13 cellular contexts compared by ENCODE assay signal in the genomic region with DNA sequence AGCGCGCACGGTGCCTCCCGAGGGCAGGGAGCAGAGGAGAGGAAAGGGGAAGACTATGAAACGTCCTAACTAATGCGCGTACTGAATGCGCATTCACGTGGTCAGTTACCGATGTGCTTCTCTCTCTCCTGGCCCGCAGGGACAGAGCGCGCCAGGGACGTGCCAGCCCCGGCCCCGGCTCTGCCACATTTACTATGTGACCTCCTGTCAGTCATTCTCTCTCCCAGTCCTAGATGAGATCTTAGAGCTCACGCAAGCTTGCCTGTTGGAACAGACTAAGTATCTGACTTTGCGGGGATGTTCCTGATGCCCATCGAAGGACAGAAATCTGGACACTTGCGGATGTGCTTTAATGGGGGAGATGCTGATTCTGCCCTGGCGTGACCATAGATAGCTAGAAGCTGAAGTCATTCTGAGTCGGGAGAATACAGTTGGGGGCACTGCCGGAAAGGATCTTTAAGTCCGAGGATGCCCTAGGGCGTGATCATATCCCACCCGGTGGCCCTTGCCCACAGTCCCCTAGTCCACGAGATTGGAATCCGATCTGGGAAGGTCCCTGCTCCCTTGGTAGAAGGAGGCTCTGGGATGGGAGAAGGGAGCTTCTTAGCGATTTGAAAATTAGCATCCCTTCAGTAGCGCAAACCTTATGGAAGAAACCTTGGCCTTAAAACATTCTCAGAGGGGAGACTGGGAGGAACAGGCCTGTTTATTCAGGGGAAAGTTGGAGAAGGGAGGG. TPM values are rescaled to one million over a fixed set of nuclear protein-coding genes. Genes with fewer than 3 reads are reported as not detected.
DNase-seq lines count a peak whose midpoint lies in the region; FAIRE-seq and TF ChIP-seq lines count a peak whose summit lies in the region.
"Had no signal": no experiment of that assay in that cellular context is flagged by ENCODE, and none has a peak within 500 bp of the region (broad histone marks: within the 10 kb centered on the region; RNA-seq: fewer than 3 reads in every experiment).

No MANE protein-coding gene starts in this region.

- TF ChIP-seq CTCF in GM13976 (IDR thresholded peaks at IDR 0.05; ENCODE audit: borderline replicate concordance, control extremely low read depth, extremely low read depth, insufficient read depth, missing control alignments) = no peak

- peak; percentile 30 for DNase-seq in GM13976 (ENCODE audit: low spot score)
- DNase-seq in activated naive CD8-positive, alpha-beta T cell treated with anti-CD3 and anti-CD28 coated beads for 36 hours = no peak
- no peak for DNase-seq in GF-D8 (lab: John Stamatoyannopoulos, UW)
- no peak for DNase-seq in cerebellar cortex (ENCODE audit: low spot score)
- DNase-seq in urothelium cell line (ENCODE audit: low spot score) = no peak
- no peak for DNase-seq in SKM-1 (lab: John Stamatoyannopoulos, UW; ENCODE audit: unreplicated experiment)
- DNase-seq: aorta; CD4-positive, CD25-positive, alpha-beta regulatory T cell; kidney glomerular epithelial cell; NCI-H526 treated with DMSO at 0.1 percent for 48 hours had no signal

- H3K27me3 ChIP-seq in BLaER1 treated with 17β-estradiol and CSF1 and Interleukin-3, amounts not matched to agents 10 nM and 100 nM = peaks cover 0 to 10% (median 0%) of the 10 kb centered on the region in 11 experiments; a peak in 3 of 22 replicates
- peaks cover 83% of the 10 kb centered on the region for H3K27me3 ChIP-seq in mononuclear cell (ENCODE audit: insufficient read depth, low read length)

- no peak for FAIRE-seq in urothelium cell line (lab: Jason Lieb, UNC)

- no peaks in the 10 kb centered on the region for H3K9me3 Mint-ChIP-seq in activated naive CD8-positive, alpha-beta T cell treated with anti-CD3 and anti-CD28 coated beads for 36 hours

- H3K4me1 Mint-ChIP-seq in activated naive CD8-positive, alpha-beta T cell treated with anti-CD3 and anti-CD28 coated beads for 36 hours = peaks cover 22% of the 10 kb centered on the region

- peak overlapping the region; percentile 74 to 100 (median 98) for H3K9ac ChIP-seq in BLaER1 treated with 17β-estradiol and CSF1 and Interleukin-3, amounts not matched to agents 10 nM and 100 nM

- H3K27ac ChIP-seq in BLaER1 treated with 17β-estradiol and CSF1 and Interleukin-3, amounts not matched to agents 10 nM and 100 nM = peak overlapping the region in 10 of 11 experiments; percentile 67 to 98 (median 77); a peak in 20 of 22 replicates

- H4K20me1 ChIP-seq in BLaER1 treated with 17β-estradiol and CSF1 and Interleukin-3, amounts not matched to agents 10 nM and 100 nM = peaks cover 0 to 38% (median 9%) of the 10 kb centered on the region in 11 experiments; a peak in 6 of 22 replicates

- H3K36me3 Mint-ChIP-seq in activated naive CD8-positive, alpha-beta T cell treated with anti-CD3 and anti-CD28 coated beads for 36 hours = no peaks in the 10 kb centered on the region
- H3K36me3 Mint-ChIP-seq: CD4-positive, CD25-positive, alpha-beta regulatory T cell had no signal

- H3K27ac Mint-ChIP-seq in activated naive CD8-positive, alpha-beta T cell treated with anti-CD3 and anti-CD28 coated beads for 36 hours = no peak overlapping the region
- H3K27ac Mint-ChIP-seq: CD4-positive, CD25-positive, alpha-beta regulatory T cell had no signal

- peaks cover 19 to 60% (median 55%) of the 10 kb centered on the region in 10 experiments for H3K4me1 ChIP-seq in BLaER1 treated with 17β-estradiol and CSF1 and Interleukin-3, amounts not matched to agents 10 nM and 100 nM
- peaks cover 27% of the 10 kb centered on the region for H3K4me1 ChIP-seq in mononuclear cell (ENCODE audit: insufficient read depth, low read length)

- H3K4me3 ChIP-seq in BLaER1 treated with 17β-estradiol and CSF1 and Interleukin-3, amounts not matched to agents 10 nM and 100 nM = peak overlapping the region; percentile 58 to 99 (median 80)
- peak overlapping the region; percentile 8 for H3K4me3 ChIP-seq in mononuclear cell (ENCODE audit: low read length)

- H3K9me3 ChIP-seq in BLaER1 treated with 17β-estradiol and CSF1 and Interleukin-3, amounts not matched to agents 10 nM and 100 nM (replicated peaks in 1 of 11) = no peaks in the 10 kb centered on the region
- H3K9me3 ChIP-seq in mononuclear cell (ENCODE audit: low read depth, low read length) = no peaks in the 10 kb centered on the region

- H3K27me3 Mint-ChIP-seq in activated naive CD8-positive, alpha-beta T cell treated with anti-CD3 and anti-CD28 coated beads for 36 hours = peaks cover 77% of the 10 kb centered on the region

- no peaks in the 10 kb centered on the region; a peak in 1 of 22 replicates for H3K36me3 ChIP-seq in BLaER1 treated with 17β-estradiol and CSF1 and Interleukin-3, amounts not matched to agents 10 nM and 100 nM

- H3K4me2 ChIP-seq in BLaER1 treated with 17β-estradiol and CSF1 and Interleukin-3, amounts not matched to agents 10 nM and 100 nM = peak overlapping the region; percentile 90 to 100 (median 97)

- peak overlapping the region; percentile 47 for H3K4me3 Mint-ChIP-seq in activated naive CD8-positive, alpha-beta T cell treated with anti-CD3 and anti-CD28 coated beads for 36 hours

- in situ Hi-C loops in GM13976 (cut with MboI; ENCODE audit: low sequenced_read_pairs, unreplicated experiment) = loop anchor here (5.0 to 25.0 kb wide), 4 partner anchors 221 to 1293 kb away; no protein-coding TSS in a partner anchor

RNA-seq across cellular contexts. Expression of a gene that starts 5.8 kb away (rescaled TPM):
- total RNA-seq in activated naive CD8-positive, alpha-beta T cell treated with anti-CD3 and anti-CD28 coated beads for 36 hours = under 1 TPM; 0.21 to 0.22 TPM
- 7.5 TPM for total RNA-seq in mononuclear cell
- total RNA-seq: epithelial cell of proximal tubule had no signal
